In the genomic region with DNA sequence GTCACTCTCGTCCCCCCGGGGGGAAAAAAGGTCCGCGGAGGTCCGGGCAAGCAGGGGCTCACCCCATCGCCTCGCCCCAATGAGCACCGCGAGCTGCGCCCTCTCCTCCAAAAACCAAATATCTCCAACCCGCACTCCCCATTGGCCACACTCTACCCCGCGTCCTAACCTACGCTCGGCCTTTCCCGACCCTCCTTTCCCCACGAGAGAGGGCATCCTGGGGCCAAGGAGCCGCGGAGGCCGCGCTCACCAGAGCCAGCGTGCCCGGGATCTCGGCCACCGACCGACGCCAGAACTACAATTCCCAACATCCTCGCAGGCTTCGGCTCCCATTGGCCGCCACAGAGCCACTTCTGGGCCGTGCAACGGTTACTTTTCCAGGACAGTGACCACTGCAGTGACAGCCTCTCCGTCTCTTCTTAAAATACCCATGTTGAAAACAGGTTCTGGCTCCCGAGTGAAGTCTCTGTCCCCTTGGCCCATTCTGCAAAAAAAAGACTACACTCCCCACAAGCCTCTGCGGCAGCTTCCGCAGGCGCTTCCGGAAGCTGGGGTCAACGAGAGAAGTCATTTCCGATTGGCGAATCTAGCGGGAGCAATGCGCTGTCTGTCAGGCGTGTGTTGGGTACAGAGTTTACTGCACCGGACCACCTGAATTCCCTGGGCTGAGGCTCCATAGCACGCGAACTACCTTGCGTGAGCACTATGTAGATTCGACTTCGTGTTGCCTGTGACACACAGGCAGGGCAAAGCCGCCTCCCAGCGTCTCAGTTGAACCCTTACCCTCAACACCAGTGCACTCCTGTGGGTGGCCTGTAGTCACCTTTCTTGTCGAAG, we compare ENCODE assay signal across 1 cellular context.
TF ChIP-seq lines count a peak whose summit lies in the region.

A gene (minus strand): TSS at position 285 of the 837 bp plus-strand sequence. CDS start 15,020 bp downstream, outside the sequence.

TF ChIP-seq in HepG2, 621 proteins besides CTCF, POLR2A, EP300 and RAD21 (continued from another document and continues in another):
- TF ChIP-seq KLF16 (CRISPR knock-in tag; IDR thresholded peaks at IDR 0.05) = peak; percentile 15 to 82; a peak in 2 of 4 replicates
- no peak for TF ChIP-seq STAG1 (CRISPR knock-in tag; IDR thresholded peaks at IDR 0.05)
- peak; percentile 23; the same call in 1 of the 2 replicates for TF ChIP-seq ZNF180 (CRISPR knock-in tag; IDR thresholded peaks at IDR 0.05; ENCODE audit: borderline replicate concordance, low read depth)
- TF ChIP-seq ZFAT (CRISPR knock-in tag; conservative IDR thresholded peaks at IDR 0.05) = peak; percentile 99
- TF ChIP-seq, protein P1, sequence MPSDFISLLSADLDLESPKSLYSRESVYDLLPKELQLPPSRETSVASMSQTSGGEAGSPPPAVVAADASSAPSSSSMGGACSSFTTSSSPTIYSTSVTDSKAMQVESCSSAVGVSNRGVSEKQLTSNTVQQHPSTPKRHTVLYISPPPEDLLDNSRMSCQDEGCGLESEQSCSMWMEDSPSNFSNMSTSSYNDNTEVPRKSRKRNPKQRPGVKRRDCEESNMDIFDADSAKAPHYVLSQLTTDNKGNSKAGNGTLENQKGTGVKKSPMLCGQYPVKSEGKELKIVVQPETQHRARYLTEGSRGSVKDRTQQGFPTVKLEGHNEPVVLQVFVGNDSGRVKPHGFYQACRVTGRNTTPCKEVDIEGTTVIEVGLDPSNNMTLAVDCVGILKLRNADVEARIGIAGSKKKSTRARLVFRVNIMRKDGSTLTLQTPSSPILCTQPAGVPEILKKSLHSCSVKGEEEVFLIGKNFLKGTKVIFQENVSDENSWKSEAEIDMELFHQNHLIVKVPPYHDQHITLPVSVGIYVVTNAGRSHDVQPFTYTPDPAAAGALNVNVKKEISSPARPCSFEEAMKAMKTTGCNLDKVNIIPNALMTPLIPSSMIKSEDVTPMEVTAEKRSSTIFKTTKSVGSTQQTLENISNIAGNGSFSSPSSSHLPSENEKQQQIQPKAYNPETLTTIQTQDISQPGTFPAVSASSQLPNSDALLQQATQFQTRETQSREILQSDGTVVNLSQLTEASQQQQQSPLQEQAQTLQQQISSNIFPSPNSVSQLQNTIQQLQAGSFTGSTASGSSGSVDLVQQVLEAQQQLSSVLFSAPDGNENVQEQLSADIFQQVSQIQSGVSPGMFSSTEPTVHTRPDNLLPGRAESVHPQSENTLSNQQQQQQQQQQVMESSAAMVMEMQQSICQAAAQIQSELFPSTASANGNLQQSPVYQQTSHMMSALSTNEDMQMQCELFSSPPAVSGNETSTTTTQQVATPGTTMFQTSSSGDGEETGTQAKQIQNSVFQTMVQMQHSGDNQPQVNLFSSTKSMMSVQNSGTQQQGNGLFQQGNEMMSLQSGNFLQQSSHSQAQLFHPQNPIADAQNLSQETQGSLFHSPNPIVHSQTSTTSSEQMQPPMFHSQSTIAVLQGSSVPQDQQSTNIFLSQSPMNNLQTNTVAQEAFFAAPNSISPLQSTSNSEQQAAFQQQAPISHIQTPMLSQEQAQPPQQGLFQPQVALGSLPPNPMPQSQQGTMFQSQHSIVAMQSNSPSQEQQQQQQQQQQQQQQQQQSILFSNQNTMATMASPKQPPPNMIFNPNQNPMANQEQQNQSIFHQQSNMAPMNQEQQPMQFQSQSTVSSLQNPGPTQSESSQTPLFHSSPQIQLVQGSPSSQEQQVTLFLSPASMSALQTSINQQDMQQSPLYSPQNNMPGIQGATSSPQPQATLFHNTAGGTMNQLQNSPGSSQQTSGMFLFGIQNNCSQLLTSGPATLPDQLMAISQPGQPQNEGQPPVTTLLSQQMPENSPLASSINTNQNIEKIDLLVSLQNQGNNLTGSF (CRISPR knock-in tag; IDR thresholded peaks at IDR 0.05) = peak; percentile 87
- TF ChIP-seq, protein P2, sequence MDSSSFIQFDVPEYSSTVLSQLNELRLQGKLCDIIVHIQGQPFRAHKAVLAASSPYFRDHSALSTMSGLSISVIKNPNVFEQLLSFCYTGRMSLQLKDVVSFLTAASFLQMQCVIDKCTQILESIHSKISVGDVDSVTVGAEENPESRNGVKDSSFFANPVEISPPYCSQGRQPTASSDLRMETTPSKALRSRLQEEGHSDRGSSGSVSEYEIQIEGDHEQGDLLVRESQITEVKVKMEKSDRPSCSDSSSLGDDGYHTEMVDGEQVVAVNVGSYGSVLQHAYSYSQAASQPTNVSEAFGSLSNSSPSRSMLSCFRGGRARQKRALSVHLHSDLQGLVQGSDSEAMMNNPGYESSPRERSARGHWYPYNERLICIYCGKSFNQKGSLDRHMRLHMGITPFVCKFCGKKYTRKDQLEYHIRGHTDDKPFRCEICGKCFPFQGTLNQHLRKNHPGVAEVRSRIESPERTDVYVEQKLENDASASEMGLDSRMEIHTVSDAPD (CRISPR knock-in tag; IDR thresholded peaks at IDR 0.05) = peak; percentile 76; the same call in 1 of the 2 replicates
- TF ChIP-seq, protein P3, sequence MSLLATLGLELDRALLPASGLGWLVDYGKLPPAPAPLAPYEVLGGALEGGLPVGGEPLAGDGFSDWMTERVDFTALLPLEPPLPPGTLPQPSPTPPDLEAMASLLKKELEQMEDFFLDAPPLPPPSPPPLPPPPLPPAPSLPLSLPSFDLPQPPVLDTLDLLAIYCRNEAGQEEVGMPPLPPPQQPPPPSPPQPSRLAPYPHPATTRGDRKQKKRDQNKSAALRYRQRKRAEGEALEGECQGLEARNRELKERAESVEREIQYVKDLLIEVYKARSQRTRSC (CRISPR knock-in tag; IDR thresholded peaks at IDR 0.05; ENCODE audit: low read depth) = no peak; the same call in 1 of the 2 replicates
- TF ChIP-seq, protein P4, sequence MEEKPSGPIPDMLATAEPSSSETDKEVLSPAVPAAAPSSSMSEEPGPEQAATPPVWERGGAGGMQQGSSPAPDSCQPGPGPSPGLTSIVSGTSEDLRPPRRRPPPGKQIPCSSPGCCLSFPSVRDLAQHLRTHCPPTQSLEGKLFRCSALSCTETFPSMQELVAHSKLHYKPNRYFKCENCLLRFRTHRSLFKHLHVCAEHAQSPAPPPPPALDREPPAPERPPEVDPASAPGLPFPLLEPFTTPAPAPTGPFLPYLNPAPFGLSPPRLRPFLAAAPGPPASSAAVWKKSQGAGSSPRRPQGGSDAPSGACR (CRISPR knock-in tag; IDR thresholded peaks at IDR 0.05) = peak; percentile 25; the same call in 1 of the 2 replicates
- peak; percentile 72; the same call in 1 of the 2 replicates for TF ChIP-seq ZNF737 (CRISPR knock-in tag; IDR thresholded peaks at IDR 0.05; ENCODE audit: borderline replicate concordance)
- TF ChIP-seq ZNF557 (CRISPR knock-in tag; IDR thresholded peaks at IDR 0.05) = 0 out of 2 replicates have a peak, but pooled peaks have one; percentile 40
- no peak; the same call in 1 of the 2 replicates for TF ChIP-seq ZSCAN29 (CRISPR knock-in tag; conservative IDR thresholded peaks at IDR 0.05)
- TF ChIP-seq, protein P5, sequence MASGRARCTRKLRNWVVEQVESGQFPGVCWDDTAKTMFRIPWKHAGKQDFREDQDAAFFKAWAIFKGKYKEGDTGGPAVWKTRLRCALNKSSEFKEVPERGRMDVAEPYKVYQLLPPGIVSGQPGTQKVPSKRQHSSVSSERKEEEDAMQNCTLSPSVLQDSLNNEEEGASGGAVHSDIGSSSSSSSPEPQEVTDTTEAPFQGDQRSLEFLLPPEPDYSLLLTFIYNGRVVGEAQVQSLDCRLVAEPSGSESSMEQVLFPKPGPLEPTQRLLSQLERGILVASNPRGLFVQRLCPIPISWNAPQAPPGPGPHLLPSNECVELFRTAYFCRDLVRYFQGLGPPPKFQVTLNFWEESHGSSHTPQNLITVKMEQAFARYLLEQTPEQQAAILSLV (CRISPR knock-in tag; IDR thresholded peaks at IDR 0.05; ENCODE audit: borderline replicate concordance) = peak; percentile 90; the same call in 1 of the 2 replicates
- TF ChIP-seq ATF1 (CRISPR knock-in tag; IDR thresholded peaks at IDR 0.05) = peak; percentile 78
- 0 out of 2 replicates have a peak, but pooled peaks have one; percentile 66 for TF ChIP-seq ZNF292 (CRISPR knock-in tag; IDR thresholded peaks at IDR 0.05; ENCODE audit: borderline replicate concordance, low read depth)
- no peak; the same call in 1 of the 2 replicates for TF ChIP-seq ZNF251 (CRISPR knock-in tag; IDR thresholded peaks at IDR 0.05)
- TF ChIP-seq AGO1 (IDR thresholded peaks at IDR 0.05; ENCODE audit: low read depth, low read length, poor library complexity, severe bottlenecking) = peak; percentile 43
- peak; percentile 85; the same call in 1 of the 3 replicates for TF ChIP-seq MXI1 (IDR thresholded peaks at IDR 0.05; ENCODE audit: borderline replicate concordance, low read depth, low read length)
- TF ChIP-seq, protein P6, sequence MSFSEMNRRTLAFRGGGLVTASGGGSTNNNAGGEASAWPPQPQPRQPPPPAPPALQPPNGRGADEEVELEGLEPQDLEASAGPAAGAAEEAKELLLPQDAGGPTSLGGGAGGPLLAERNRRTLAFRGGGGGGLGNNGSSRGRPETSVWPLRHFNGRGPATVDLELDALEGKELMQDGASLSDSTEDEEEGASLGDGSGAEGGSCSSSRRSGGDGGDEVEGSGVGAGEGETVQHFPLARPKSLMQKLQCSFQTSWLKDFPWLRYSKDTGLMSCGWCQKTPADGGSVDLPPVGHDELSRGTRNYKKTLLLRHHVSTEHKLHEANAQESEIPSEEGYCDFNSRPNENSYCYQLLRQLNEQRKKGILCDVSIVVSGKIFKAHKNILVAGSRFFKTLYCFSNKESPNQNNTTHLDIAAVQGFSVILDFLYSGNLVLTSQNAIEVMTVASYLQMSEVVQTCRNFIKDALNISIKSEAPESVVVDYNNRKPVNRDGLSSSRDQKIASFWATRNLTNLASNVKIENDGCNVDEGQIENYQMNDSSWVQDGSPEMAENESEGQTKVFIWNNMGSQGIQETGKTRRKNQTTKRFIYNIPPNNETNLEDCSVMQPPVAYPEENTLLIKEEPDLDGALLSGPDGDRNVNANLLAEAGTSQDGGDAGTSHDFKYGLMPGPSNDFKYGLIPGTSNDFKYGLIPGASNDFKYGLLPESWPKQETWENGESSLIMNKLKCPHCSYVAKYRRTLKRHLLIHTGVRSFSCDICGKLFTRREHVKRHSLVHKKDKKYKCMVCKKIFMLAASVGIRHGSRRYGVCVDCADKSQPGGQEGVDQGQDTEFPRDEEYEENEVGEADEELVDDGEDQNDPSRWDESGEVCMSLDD (CRISPR knock-in tag; IDR thresholded peaks at IDR 0.05; ENCODE audit: borderline replicate concordance) = peak; percentile 49; the same call in 1 of the 2 replicates
- TF ChIP-seq MTF1 (CRISPR knock-in tag; IDR thresholded peaks at IDR 0.05) = no peak
- peak; percentile 0; the same call in 1 of the 2 replicates for TF ChIP-seq ZNF703 (CRISPR knock-in tag; IDR thresholded peaks at IDR 0.05; ENCODE audit: borderline replicate concordance)
- TF ChIP-seq, protein P7, sequence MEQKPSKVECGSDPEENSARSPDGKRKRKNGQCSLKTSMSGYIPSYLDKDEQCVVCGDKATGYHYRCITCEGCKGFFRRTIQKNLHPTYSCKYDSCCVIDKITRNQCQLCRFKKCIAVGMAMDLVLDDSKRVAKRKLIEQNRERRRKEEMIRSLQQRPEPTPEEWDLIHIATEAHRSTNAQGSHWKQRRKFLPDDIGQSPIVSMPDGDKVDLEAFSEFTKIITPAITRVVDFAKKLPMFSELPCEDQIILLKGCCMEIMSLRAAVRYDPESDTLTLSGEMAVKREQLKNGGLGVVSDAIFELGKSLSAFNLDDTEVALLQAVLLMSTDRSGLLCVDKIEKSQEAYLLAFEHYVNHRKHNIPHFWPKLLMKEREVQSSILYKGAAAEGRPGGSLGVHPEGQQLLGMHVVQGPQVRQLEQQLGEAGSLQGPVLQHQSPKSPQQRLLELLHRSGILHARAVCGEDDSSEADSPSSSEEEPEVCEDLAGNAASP (CRISPR knock-in tag; IDR thresholded peaks at IDR 0.05; ENCODE audit: borderline replicate concordance) = peak; percentile 14; the same call in 1 of the 2 replicates
- TF ChIP-seq POLR2AphosphoS2 (IDR thresholded peaks at IDR 0.05; ENCODE audit: low read depth, low read length) = no peak
- TF ChIP-seq, protein P8, sequence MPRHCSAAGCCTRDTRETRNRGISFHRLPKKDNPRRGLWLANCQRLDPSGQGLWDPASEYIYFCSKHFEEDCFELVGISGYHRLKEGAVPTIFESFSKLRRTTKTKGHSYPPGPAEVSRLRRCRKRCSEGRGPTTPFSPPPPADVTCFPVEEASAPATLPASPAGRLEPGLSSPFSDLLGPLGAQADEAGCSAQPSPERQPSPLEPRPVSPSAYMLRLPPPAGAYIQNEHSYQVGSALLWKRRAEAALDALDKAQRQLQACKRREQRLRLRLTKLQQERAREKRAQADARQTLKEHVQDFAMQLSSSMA (CRISPR knock-in tag; IDR thresholded peaks at IDR 0.05) = peak; percentile 76; the same call in 1 of the 2 replicates
- TF ChIP-seq EEA1 (CRISPR knock-in tag; IDR thresholded peaks at IDR 0.05; ENCODE audit: borderline replicate concordance) = no peak
- TF ChIP-seq ZNF282 (IDR thresholded peaks at IDR 0.05; ENCODE audit: partially characterized antibody) = no peak
- peak; percentile 65 for TF ChIP-seq HOXA5 (CRISPR knock-in tag; IDR thresholded peaks at IDR 0.05)
- peak; percentile 90 for TF ChIP-seq ZNF350 (CRISPR knock-in tag; IDR thresholded peaks at IDR 0.05; ENCODE audit: borderline replicate concordance, low read depth)
- TF ChIP-seq ZNF230 (CRISPR knock-in tag; IDR thresholded peaks at IDR 0.05) = no peak
- no peak for TF ChIP-seq TBP (CRISPR knock-in tag; IDR thresholded peaks at IDR 0.05)
- TF ChIP-seq ZNF432 (CRISPR knock-in tag; IDR thresholded peaks at IDR 0.05; ENCODE audit: borderline replicate concordance) = peak; percentile 60; the same call in 1 of the 2 replicates
- TF ChIP-seq, protein P9, sequence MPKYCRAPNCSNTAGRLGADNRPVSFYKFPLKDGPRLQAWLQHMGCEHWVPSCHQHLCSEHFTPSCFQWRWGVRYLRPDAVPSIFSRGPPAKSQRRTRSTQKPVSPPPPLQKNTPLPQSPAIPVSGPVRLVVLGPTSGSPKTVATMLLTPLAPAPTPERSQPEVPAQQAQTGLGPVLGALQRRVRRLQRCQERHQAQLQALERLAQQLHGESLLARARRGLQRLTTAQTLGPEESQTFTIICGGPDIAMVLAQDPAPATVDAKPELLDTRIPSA (CRISPR knock-in tag; IDR thresholded peaks at IDR 0.05; ENCODE audit: borderline replicate concordance) = peak; percentile 69; the same call in 1 of the 2 replicates
- TF ChIP-seq GTF2F1 (IDR thresholded peaks at IDR 0.05; ENCODE audit: low read length) = no peak
- TF ChIP-seq ZNF773 (CRISPR knock-in tag; IDR thresholded peaks at IDR 0.05; ENCODE audit: borderline replicate concordance) = peak; percentile 79; the same call in 1 of the 2 replicates
- no peak; the same call in 1 of the 2 replicates for TF ChIP-seq ZFP90 (CRISPR knock-in tag; IDR thresholded peaks at IDR 0.05; ENCODE audit: borderline replicate concordance)
- no peak for TF ChIP-seq ZNF468 (CRISPR knock-in tag; IDR thresholded peaks at IDR 0.05)
- TF ChIP-seq, protein P10, sequence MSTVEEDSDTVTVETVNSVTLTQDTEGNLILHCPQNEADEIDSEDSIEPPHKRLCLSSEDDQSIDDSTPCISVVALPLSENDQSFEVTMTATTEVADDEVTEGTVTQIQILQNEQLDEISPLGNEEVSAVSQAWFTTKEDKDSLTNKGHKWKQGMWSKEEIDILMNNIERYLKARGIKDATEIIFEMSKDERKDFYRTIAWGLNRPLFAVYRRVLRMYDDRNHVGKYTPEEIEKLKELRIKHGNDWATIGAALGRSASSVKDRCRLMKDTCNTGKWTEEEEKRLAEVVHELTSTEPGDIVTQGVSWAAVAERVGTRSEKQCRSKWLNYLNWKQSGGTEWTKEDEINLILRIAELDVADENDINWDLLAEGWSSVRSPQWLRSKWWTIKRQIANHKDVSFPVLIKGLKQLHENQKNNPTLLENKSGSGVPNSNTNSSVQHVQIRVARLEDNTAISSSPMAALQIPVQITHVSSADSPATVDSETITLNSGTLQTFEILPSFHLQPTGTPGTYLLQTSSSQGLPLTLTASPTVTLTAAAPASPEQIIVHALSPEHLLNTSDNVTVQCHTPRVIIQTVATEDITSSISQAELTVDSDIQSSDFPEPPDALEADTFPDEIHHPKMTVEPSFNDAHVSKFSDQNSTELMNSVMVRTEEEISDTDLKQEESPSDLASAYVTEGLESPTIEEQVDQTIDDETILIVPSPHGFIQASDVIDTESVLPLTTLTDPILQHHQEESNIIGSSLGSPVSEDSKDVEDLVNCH (CRISPR knock-in tag; IDR thresholded peaks at IDR 0.05) = no peak
- TF ChIP-seq ZNF44 (CRISPR knock-in tag; IDR thresholded peaks at IDR 0.05) = no peak
- no peak for TF ChIP-seq ZNF549 (CRISPR knock-in tag; IDR thresholded peaks at IDR 0.05)
